In the genomic region with DNA sequence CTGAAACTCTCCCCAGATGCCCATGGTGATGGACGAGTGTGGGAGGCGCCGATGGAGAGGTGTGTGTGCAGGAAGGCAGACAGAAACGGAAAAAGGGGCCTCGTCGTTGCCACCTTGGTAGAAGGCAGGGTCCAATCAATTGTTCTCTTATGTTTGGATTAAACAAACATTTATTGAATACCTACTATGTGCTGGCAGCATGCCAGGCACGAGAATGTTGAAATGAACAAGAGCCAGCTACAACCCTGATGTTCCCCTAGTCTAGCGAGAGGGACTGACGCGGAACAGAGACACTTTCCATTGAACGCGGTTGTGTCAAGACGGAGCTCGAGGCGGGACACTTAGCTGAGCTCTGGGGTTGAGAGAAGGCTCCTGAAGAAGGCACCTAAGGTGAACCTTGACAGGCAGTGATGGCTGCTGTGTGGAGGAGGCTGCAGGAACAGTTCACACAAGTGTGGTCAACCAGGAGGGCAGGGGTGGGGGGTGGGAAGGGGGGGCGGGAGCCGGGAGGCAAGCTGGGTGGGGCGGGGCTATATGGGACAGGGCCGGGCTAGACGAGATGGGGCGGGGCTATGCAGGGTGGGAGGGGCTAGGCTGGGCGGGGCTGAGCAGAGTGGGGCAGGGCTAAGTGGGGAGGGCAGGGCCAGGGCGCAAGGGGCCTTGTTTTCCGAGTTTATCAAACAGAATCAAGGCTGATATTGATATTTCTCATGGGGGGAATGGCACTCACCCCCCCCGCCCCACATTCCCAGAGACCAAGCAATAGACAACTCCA, we compare ENCODE assay signal across 3 cellular contexts.
TF ChIP-seq lines count a peak whose summit lies in the region.

No MANE protein-coding gene starts in this region.

TF ChIP-seq in SK-N-SH, 30 proteins besides CTCF, POLR2A, EP300 and RAD21 (continued from another document):
- no peak for TF ChIP-seq FOXM1 (IDR thresholded peaks at IDR 0.05; ENCODE audit: low read depth)
- TF ChIP-seq MEF2A (IDR thresholded peaks at IDR 0.05; ENCODE audit: borderline replicate concordance, low read depth), result no peak
- TF ChIP-seq, protein P1, sequence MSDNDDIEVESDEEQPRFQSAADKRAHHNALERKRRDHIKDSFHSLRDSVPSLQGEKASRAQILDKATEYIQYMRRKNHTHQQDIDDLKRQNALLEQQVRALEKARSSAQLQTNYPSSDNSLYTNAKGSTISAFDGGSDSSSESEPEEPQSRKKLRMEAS (IDR thresholded peaks at IDR 0.05; ENCODE audit: low read depth), result no peak
- TF ChIP-seq RFX5 (IDR thresholded peaks at IDR 0.05; ENCODE audit: low read length), result no peak
- no peak for TF ChIP-seq NRF1 (IDR thresholded peaks at IDR 0.05; ENCODE audit: low read depth, low read length)
- TF ChIP-seq SIN3A (IDR thresholded peaks at IDR 0.05; ENCODE audit: borderline replicate concordance, low read depth, low read length), result no peak
- TF ChIP-seq, protein P2, sequence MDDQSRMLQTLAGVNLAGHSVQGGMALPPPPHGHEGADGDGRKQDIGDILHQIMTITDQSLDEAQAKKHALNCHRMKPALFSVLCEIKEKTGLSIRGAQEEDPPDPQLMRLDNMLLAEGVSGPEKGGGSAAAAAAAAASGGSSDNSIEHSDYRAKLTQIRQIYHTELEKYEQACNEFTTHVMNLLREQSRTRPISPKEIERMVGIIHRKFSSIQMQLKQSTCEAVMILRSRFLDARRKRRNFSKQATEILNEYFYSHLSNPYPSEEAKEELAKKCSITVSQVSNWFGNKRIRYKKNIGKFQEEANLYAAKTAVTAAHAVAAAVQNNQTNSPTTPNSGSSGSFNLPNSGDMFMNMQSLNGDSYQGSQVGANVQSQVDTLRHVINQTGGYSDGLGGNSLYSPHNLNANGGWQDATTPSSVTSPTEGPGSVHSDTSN (IDR thresholded peaks at IDR 0.05), result no peak
- no peak for TF ChIP-seq RXRA (IDR thresholded peaks at IDR 0.05; ENCODE audit: borderline replicate concordance, low read depth)
- TF ChIP-seq, protein P3, sequence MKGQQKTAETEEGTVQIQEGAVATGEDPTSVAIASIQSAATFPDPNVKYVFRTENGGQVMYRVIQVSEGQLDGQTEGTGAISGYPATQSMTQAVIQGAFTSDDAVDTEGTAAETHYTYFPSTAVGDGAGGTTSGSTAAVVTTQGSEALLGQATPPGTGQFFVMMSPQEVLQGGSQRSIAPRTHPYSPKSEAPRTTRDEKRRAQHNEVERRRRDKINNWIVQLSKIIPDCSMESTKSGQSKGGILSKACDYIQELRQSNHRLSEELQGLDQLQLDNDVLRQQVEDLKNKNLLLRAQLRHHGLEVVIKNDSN (IDR thresholded peaks at IDR 0.05; ENCODE audit: borderline replicate concordance, low read depth), result no peak
- TF ChIP-seq GABPA (IDR thresholded peaks at IDR 0.05; ENCODE audit: low read depth), result no peak

TF ChIP-seq in SK-N-SH treated with all-trans-retinoic acid at 6 μM for 48 hours, 23 proteins besides CTCF, POLR2A, EP300 and RAD21:
- TF ChIP-seq ZNF565 (CRISPR knock-in tag; conservative IDR thresholded peaks at IDR 0.05; ENCODE audit: low read depth), result no peak
- TF ChIP-seq ZNF70 (CRISPR knock-in tag; IDR thresholded peaks at IDR 0.05), result no peak
- no peak for TF ChIP-seq ISL1 (CRISPR knock-in tag; IDR thresholded peaks at IDR 0.05)
- TF ChIP-seq PPARA (CRISPR knock-in tag; IDR thresholded peaks at IDR 0.05; ENCODE audit: borderline replicate concordance), result no peak

TF ChIP-seq in HCT116, 20 proteins besides CTCF, POLR2A, EP300 and RAD21 (continued from another document):
- TF ChIP-seq, protein P4, sequence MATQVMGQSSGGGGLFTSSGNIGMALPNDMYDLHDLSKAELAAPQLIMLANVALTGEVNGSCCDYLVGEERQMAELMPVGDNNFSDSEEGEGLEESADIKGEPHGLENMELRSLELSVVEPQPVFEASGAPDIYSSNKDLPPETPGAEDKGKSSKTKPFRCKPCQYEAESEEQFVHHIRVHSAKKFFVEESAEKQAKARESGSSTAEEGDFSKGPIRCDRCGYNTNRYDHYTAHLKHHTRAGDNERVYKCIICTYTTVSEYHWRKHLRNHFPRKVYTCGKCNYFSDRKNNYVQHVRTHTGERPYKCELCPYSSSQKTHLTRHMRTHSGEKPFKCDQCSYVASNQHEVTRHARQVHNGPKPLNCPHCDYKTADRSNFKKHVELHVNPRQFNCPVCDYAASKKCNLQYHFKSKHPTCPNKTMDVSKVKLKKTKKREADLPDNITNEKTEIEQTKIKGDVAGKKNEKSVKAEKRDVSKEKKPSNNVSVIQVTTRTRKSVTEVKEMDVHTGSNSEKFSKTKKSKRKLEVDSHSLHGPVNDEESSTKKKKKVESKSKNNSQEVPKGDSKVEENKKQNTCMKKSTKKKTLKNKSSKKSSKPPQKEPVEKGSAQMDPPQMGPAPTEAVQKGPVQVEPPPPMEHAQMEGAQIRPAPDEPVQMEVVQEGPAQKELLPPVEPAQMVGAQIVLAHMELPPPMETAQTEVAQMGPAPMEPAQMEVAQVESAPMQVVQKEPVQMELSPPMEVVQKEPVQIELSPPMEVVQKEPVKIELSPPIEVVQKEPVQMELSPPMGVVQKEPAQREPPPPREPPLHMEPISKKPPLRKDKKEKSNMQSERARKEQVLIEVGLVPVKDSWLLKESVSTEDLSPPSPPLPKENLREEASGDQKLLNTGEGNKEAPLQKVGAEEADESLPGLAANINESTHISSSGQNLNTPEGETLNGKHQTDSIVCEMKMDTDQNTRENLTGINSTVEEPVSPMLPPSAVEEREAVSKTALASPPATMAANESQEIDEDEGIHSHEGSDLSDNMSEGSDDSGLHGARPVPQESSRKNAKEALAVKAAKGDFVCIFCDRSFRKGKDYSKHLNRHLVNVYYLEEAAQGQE (IDR thresholded peaks at IDR 0.05; ENCODE audit: low read depth), result no peak
- TF ChIP-seq EZH2 (IDR thresholded peaks at IDR 0.05), result no peak
- TF ChIP-seq, protein P1 (IDR thresholded peaks at IDR 0.05), result no peak
